8 cellular contexts compared by ENCODE assay signal in the genomic region with DNA sequence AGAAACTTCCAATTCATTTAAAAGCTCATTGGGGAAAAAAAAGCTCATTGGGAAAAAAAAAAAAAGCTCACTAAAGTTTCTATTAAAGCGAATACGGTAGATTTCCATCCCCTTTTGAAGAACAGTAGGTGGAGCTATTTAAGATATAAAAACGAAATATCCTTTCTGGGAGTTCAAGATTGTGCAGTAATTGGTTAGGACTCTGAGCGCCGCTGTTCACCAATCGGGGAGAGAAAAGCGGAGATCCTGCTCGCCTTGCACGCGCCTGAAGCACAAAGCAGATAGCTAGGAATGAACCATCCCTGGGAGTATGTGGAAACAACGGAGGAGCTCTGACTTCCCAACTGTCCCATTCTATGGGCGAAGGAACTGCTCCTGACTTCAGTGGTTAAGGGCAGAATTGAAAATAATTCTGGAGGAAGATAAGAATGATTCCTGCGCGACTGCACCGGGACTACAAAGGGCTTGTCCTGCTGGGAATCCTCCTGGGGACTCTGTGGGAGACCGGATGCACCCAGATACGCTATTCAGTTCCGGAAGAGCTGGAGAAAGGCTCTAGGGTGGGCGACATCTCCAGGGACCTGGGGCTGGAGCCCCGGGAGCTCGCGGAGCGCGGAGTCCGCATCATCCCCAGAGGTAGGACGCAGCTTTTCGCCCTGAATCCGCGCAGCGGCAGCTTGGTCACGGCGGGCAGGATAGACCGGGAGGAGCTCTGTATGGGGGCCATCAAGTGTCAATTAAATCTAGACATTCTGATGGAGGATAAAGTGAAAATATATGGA. TPM values are rescaled to one million over a fixed set of nuclear protein-coding genes. Genes with fewer than 3 reads are reported as not detected.
DNase-seq lines count a peak whose midpoint lies in the region; ATAC-seq and TF ChIP-seq lines count a peak whose summit lies in the region.

A gene (plus strand): TSS at position 176 of the 782 bp plus-strand sequence. CDS start 253 bp downstream, at position 429.

- H3K4me2 ChIP-seq in IMR-90 (ENCODE audit: low read depth, low read length), result peak within 1 kb of the TSS; percentile 33
- peak within 1 kb of the TSS; percentile 40 for H3K4me2 ChIP-seq in mammary epithelial cell (ENCODE audit: insufficient read depth, low read depth, low read length)
- H3K4me2 ChIP-seq in neural progenitor cell, result no peak within 1 kb of the TSS

- H3F3A ChIP-seq in neural progenitor cell (ENCODE audit: low read depth), result peaks cover 17% of the 10 kb centered on the region

- no peak within 1 kb of the TSS for H2AK5ac ChIP-seq in IMR-90 (ENCODE audit: low read depth, low read length)

- peaks cover 14 to 22% of the 10 kb centered on the region in 2 donors for H3K36me3 Mint-ChIP-seq in CD4-positive, alpha-beta memory T cell
- peaks cover 69% of the 10 kb centered on the region for H3K36me3 Mint-ChIP-seq in neural progenitor cell

- no peak within 1 kb of the TSS for H3K56ac ChIP-seq in IMR-90 (ENCODE audit: extremely low read depth, insufficient read depth, low read length)

- peak; percentile 75 for TF ChIP-seq RAD21 in IMR-90 (IDR thresholded peaks at IDR 0.05; ENCODE audit: low read length)

- H3K27me3 Mint-ChIP-seq in CD4-positive, alpha-beta memory T cell, result peaks cover 43 to 50% of the 10 kb centered on the region in 2 donors
- H3K27me3 Mint-ChIP-seq in neural progenitor cell (ENCODE audit: insufficient read depth, low read depth), result peaks cover 17% of the 10 kb centered on the region

- H3K9me3 Mint-ChIP-seq in CD4-positive, alpha-beta memory T cell, result peaks cover 0 to 75% (median 53%) of the 10 kb centered on the region in 8 donors
- peaks cover 82% of the 10 kb centered on the region for H3K9me3 Mint-ChIP-seq in neural progenitor cell

- POLR2A ChIA-PET in CD4-positive, alpha-beta memory T cell (lab: Charles Lee; ENCODE audit: partially characterized antibody), result no interaction called here
- POLR2A ChIA-PET in IMR-90 (lab: Charles Lee; ENCODE audit: unreplicated experiment), result no interaction called here

- H2BK5ac ChIP-seq in IMR-90 (ENCODE audit: low read depth, low read length, poor library complexity, severe bottlenecking), result peak within 1 kb of the TSS; percentile 27

- dilution Hi-C loops in IMR-90 (cut with HindIII; ENCODE audit: low sequenced_read_pairs, unreplicated experiment), result no loop called here
- dilution Hi-C loops in mammary epithelial cell (cut with HindIII; ENCODE audit: low sequenced_read_pairs), result no loop called here

- H2AFZ ChIP-seq in IMR-90 (replicated peaks; ENCODE audit: low read length, poor library complexity) (peak within 1 kb of the TSS; percentile 52), mammary epithelial cell (ENCODE audit: low read depth, low read length) (peak within 1 kb of the TSS; percentile 83), neural progenitor cell (replicated peaks) (no peak within 1 kb of the TSS)

- H3K23ac ChIP-seq in IMR-90 (ENCODE audit: low read depth, low read length), result no peak within 1 kb of the TSS

- TF ChIP-seq CTCF in IMR-90 (conservative IDR thresholded peaks at IDR 0.05; ENCODE audit: low read depth, low read length) (peak; percentile 71), mammary epithelial cell (conservative IDR thresholded peaks at IDR 0.05 in 1 of 2, IDR thresholded peaks at IDR 0.05 in 1 of 2; ENCODE audit: extremely low read depth in 1 of 2, insufficient read depth in 1 of 2, low read depth in 1 of 2, low read length in 2 of 2) (peak; percentile 58 to 65), lung (IDR thresholded peaks at IDR 0.05; ENCODE audit: control extremely low read depth, extremely low read depth) (peak; percentile 29), neural progenitor cell (IDR thresholded peaks at IDR 0.05) (no peak)

- no peaks in the 10 kb centered on the region for H3K36me3 ChIP-seq in CD4-positive, alpha-beta memory T cell (ENCODE audit: insufficient read depth, low read length)
- H3K36me3 ChIP-seq in IMR-90 (ENCODE audit: control insufficient read depth, insufficient read depth, low read length), result peaks cover 21% of the 10 kb centered on the region
- H3K36me3 ChIP-seq in mammary epithelial cell (ENCODE audit: insufficient read depth, low read length), result no peaks in the 10 kb centered on the region
- H3K36me3 ChIP-seq in lung (ENCODE audit: control insufficient read depth in 2 of 2, insufficient read depth in 2 of 2, low read length in 2 of 2), result no peaks in the 10 kb centered on the region
- H3K36me3 ChIP-seq in neural progenitor cell, result peaks cover 30% of the 10 kb centered on the region

- H3K4ac ChIP-seq in IMR-90 (ENCODE audit: low read depth, low read length), result peak within 1 kb of the TSS; percentile 40; the same call in 1 of the 2 replicates

- no peaks in the 10 kb centered on the region for H3K9me1 ChIP-seq in IMR-90 (ENCODE audit: insufficient read depth, low read length)

- H2BK20ac ChIP-seq in IMR-90 (ENCODE audit: low read depth, low read length), result no peak within 1 kb of the TSS

- H2AK9ac ChIP-seq in IMR-90 (replicated peaks; ENCODE audit: low read depth, low read length, poor library complexity), result peak within 1 kb of the TSS; percentile 31

- no peak for TF ChIP-seq POLR2A in IMR-90 (IDR thresholded peaks at IDR 0.05; ENCODE audit: low read depth, low read length)

- intact Hi-C loops in CD4-positive, alpha-beta memory T cell (cut with micrococcal nuclease), result no loop called here
- intact Hi-C loops in IMR-90 (cut with micrococcal nuclease) (loop anchor here (2.0 to 5.0 kb wide), 3 partner anchors 47 to 94 kb away; a partner anchor contains a TSS), mammary epithelial cell (cut with micrococcal nuclease) (loop anchor here (1.0 kb wide), 3 partner anchors 45 to 128 kb away; a partner anchor contains a TSS)

- in situ Hi-C loops in IMR-90 (cut with MboI; ENCODE audit: low sequenced_read_pairs) (no loop called here), mammary epithelial cell (cut with MboI; ENCODE audit: low sequenced_read_pairs in 2 of 2) (no loop called here)

- H3K27me3 ChIP-seq in CD4-positive, alpha-beta memory T cell (ENCODE audit: insufficient read depth, low read length), result peaks cover 14% of the 10 kb centered on the region
- H3K27me3 ChIP-seq in IMR-90 (ENCODE audit: control insufficient read depth, insufficient read depth, low read length), result no peaks in the 10 kb centered on the region
- no peaks in the 10 kb centered on the region for H3K27me3 ChIP-seq in mammary epithelial cell (ENCODE audit: insufficient read depth, low read length)
- no peaks in the 10 kb centered on the region for H3K27me3 ChIP-seq in lung (ENCODE audit: control insufficient read depth, insufficient read depth)
- H3K27me3 ChIP-seq in neural progenitor cell, result no peaks in the 10 kb centered on the region

- no peak for DNase-seq in CD4-positive, alpha-beta memory T cell
- DNase-seq in IMR-90, result peak; percentile 87
- DNase-seq in mammary epithelial cell, result peak; percentile 82
- DNase-seq in lung (ENCODE audit: low spot score), result no peak
- DNase-seq in neural progenitor cell (ENCODE audit: low spot score), result no peak
- no peak for DNase-seq in NCI-H2029 treated with DMSO at 0.1 percent for 48 hours (lab: John Stamatoyannopoulos, UW)

- H3K9me3 ChIP-seq in CD4-positive, alpha-beta memory T cell (ENCODE audit: control insufficient read depth in 1 of 2, low read length in 2 of 2), result peaks cover 0 to 5% of the 10 kb centered on the region in 2 donors
- H3K9me3 ChIP-seq in IMR-90 (ENCODE audit: control insufficient read depth, insufficient read depth, low read length), result peaks cover 41% of the 10 kb centered on the region; the same call in 1 of the 2 replicates
- peaks cover 44% of the 10 kb centered on the region for H3K9me3 ChIP-seq in mammary epithelial cell (replicated peaks; ENCODE audit: insufficient read depth, low read length)
- peaks cover 0 to 58% of the 10 kb centered on the region in 2 donors for H3K9me3 ChIP-seq in lung (ENCODE audit: control insufficient read depth in 2 of 2, insufficient read depth in 1 of 2, low read length in 1 of 2)
- H3K9me3 ChIP-seq in neural progenitor cell (ENCODE audit: low read depth), result peaks cover 40% of the 10 kb centered on the region

- H4K91ac ChIP-seq in IMR-90 (ENCODE audit: insufficient read depth, low read depth, low read length), result no peak within 1 kb of the TSS

- no peak within 1 kb of the TSS for H3K4me3 ChIP-seq in CD4-positive, alpha-beta memory T cell (ENCODE audit: low read length in 2 of 2)
- peak within 1 kb of the TSS; percentile 23 for H3K4me3 ChIP-seq in IMR-90 (ENCODE audit: insufficient read depth, low read depth, low read length)
- H3K4me3 ChIP-seq in mammary epithelial cell (replicated peaks in 1 of 3; ENCODE audit: insufficient read depth in 1 of 3, low read depth in 2 of 3, low read length in 3 of 3), result peak within 1 kb of the TSS in 2 of 3 experiments; percentile 3 to 17
- no peak within 1 kb of the TSS for H3K4me3 ChIP-seq in lung
- H3K4me3 ChIP-seq in neural progenitor cell, result no peak within 1 kb of the TSS

- H4K20me1 ChIP-seq in IMR-90 (ENCODE audit: insufficient read depth, low read length), result no peaks in the 10 kb centered on the region
- no peaks in the 10 kb centered on the region for H4K20me1 ChIP-seq in mammary epithelial cell (ENCODE audit: insufficient read depth, low read length)
- no peaks in the 10 kb centered on the region for H4K20me1 ChIP-seq in neural progenitor cell (ENCODE audit: low read depth)

- H3K79me1 ChIP-seq in IMR-90 (ENCODE audit: low read depth in 1 of 2, low read length in 2 of 2), result peaks cover 17 to 22% of the 10 kb centered on the region in 2 experiments; a peak in 3 of 4 replicates

- peak within 1 kb of the TSS in 1 of 2 experiments; percentile 42; a peak in 1 of 4 replicates for H4K8ac ChIP-seq in IMR-90 (ENCODE audit: low read depth in 2 of 2, low read length in 2 of 2)

- no peak within 1 kb of the TSS for H2BK15ac ChIP-seq in IMR-90 (ENCODE audit: low read depth, low read length)

- peak within 1 kb of the TSS; percentile 39 for H4K5ac ChIP-seq in IMR-90 (ENCODE audit: low read depth, low read length)

- CTCF ChIA-PET in CD4-positive, alpha-beta memory T cell (lab: Charles Lee; ENCODE audit: partially characterized antibody), result interaction anchor here (1.0 to 2.6 kb wide), 9 partner anchors 9 to 133 kb away, joined by 3 to 18 read pairs (median 4); a partner anchor contains a TSS
- CTCF ChIA-PET in IMR-90 (lab: Yijun Ruan, JAX), result interaction anchor here (0.6 to 1.7 kb wide), 6 partner anchors 9 to 127 kb away, joined by 3 to 6 read pairs (median 5); a partner anchor contains a TSS
- CTCF ChIA-PET in mammary epithelial cell (lab: Charles Lee; ENCODE audit: low non-redundant PET), result interaction anchor here (0.6 to 1.2 kb wide), 7 partner anchors 45 to 609 kb away, joined by 3 to 7 read pairs (median 5); a partner anchor contains a TSS

- H3K4me1 Mint-ChIP-seq in CD4-positive, alpha-beta memory T cell, result peaks cover 5 to 17% (median 6%) of the 10 kb centered on the region in 4 donors
- no peaks in the 10 kb centered on the region for H3K4me1 Mint-ChIP-seq in neural progenitor cell

- H3K4me3 Mint-ChIP-seq in CD4-positive, alpha-beta memory T cell, result peak within 1 kb of the TSS; percentile 40 to 86 (median 58)
- H3K4me3 Mint-ChIP-seq in neural progenitor cell, result no peak within 1 kb of the TSS

- no peaks in the 10 kb centered on the region for H3K4me1 ChIP-seq in CD4-positive, alpha-beta memory T cell (ENCODE audit: insufficient read depth, low read length)
- no peaks in the 10 kb centered on the region; the same call in 1 of the 2 replicates for H3K4me1 ChIP-seq in IMR-90 (ENCODE audit: control insufficient read depth, insufficient read depth, low read length)
- H3K4me1 ChIP-seq in mammary epithelial cell (ENCODE audit: insufficient read depth, low read length), result no peaks in the 10 kb centered on the region
- peaks cover 0 to 5% of the 10 kb centered on the region in 2 donors for H3K4me1 ChIP-seq in lung (ENCODE audit: control insufficient read depth in 2 of 2, insufficient read depth in 2 of 2, low read length in 2 of 2)
- no peaks in the 10 kb centered on the region for H3K4me1 ChIP-seq in neural progenitor cell

- no peak within 1 kb of the TSS for H2BK120ac ChIP-seq in IMR-90 (ENCODE audit: low read depth, low read length)

- BruUV-seq in IMR-90 (replicated peaks; lab: Mats Ljungman, UMichigan), result no TSS peak
- TSS peak; percentile 10 for BruUV-seq in mammary epithelial cell (replicated peaks; lab: Mats Ljungman, UMichigan)

- ATAC-seq in GM19467 (IDR thresholded peaks at IDR 0.05; ENCODE audit: unreplicated experiment) (peak; percentile 90), IMR-90 (ENCODE audit: low read depth) (peak; percentile 85), lung (ENCODE audit: insufficient read depth, low FRiP score) (no peak), SK-N-SH treated with all-trans-retinoic acid at 6 μM for 48 hours (no peak)

- 39% methylated on average over 23 of the region's 33 CpGs; no CpG with 5 or more reads in 1 of the 2 experiments for WGBS in IMR-90 (ENCODE audit: extremely low coverage in 2 of 2, insufficient read length in 1 of 2), 2 experiments
- WGBS in mammary epithelial cell (ENCODE audit: low coverage, missing lambda C conversion rate), result 12% methylated on average over 24 of the region's 33 CpGs
- WGBS in lung, 2 donors, result 11 to 13% methylated on average over 33 of the region's 33 CpGs

- no peak within 1 kb of the TSS for H3K27ac ChIP-seq in CD4-positive, alpha-beta memory T cell (ENCODE audit: low read depth, low read length)
- H3K27ac ChIP-seq in IMR-90 (ENCODE audit: insufficient read depth, low read length), result peak within 1 kb of the TSS; percentile 68
- H3K27ac ChIP-seq in mammary epithelial cell (ENCODE audit: insufficient read depth, low read depth, low read length), result no peak within 1 kb of the TSS
- no peak within 1 kb of the TSS for H3K27ac ChIP-seq in lung (ENCODE audit: low read depth in 1 of 2, low read length in 1 of 2)
- H3K27ac ChIP-seq in neural progenitor cell, result no peak within 1 kb of the TSS

- no peaks in the 10 kb centered on the region for H3K79me2 ChIP-seq in mammary epithelial cell (ENCODE audit: insufficient read depth, low read length)
- no peaks in the 10 kb centered on the region for H3K79me2 ChIP-seq in neural progenitor cell (ENCODE audit: low read depth)

- H3K14ac ChIP-seq in IMR-90 (replicated peaks; ENCODE audit: low read depth, low read length), result no peak within 1 kb of the TSS; the same call in 1 of the 2 replicates

- H3K18ac ChIP-seq in IMR-90 (ENCODE audit: low read depth, low read length), result no peak within 1 kb of the TSS

- H3K9ac ChIP-seq in IMR-90 (ENCODE audit: low read depth, low read length) (no peak within 1 kb of the TSS), mammary epithelial cell (ENCODE audit: insufficient read depth, low read length) (no peak within 1 kb of the TSS), neural progenitor cell (no peak within 1 kb of the TSS)

- peak within 1 kb of the TSS in 5 of 7 donors; percentile 41 to 81 (median 45) for H3K27ac Mint-ChIP-seq in CD4-positive, alpha-beta memory T cell
- no peak within 1 kb of the TSS for H3K27ac Mint-ChIP-seq in neural progenitor cell

RNA-seq across cellular contexts. Expression of the gene that starts here (rescaled TPM):
- total RNA-seq in CD4-positive, alpha-beta memory T cell, result under 1 TPM; 0.11 to 0.17 TPM
- not detected for polyA plus RNA-seq in CD4-positive, alpha-beta memory T cell
- total RNA-seq in IMR-90 (2012; rRNA removed) (8.8 and 9.7 TPM in 2 replicates), mammary epithelial cell (10 to 100 TPM in 1 of 2 donors, 1 to 10 TPM in 1; 3.2 to 24.5 TPM), lung (1 to 10 TPM; 5.6 to 7.9 TPM), neural progenitor cell (ENCODE audit: low replicate concordance) (0.79 and 2.2 TPM in 2 replicates)
- polyA plus RNA-seq in IMR-90 (2012; rRNA removed) (7.9 and 9.2 TPM in 2 replicates), mammary epithelial cell (1.1 TPM), lung (1 to 10 TPM; 1.2 to 1.6 TPM)
- 8.7 and 9.5 TPM in 2 replicates for polyA plus RNA-seq in IMR-90 (2012; cell fraction: cytosol; rRNA removed)
- polyA plus RNA-seq in IMR-90 (2012; cell fraction: nucleus; rRNA removed; ENCODE audit: low replicate concordance), result 5.9 and 6.2 TPM in 2 replicates
- 0.62 TPM for polyA minus RNA-seq in mammary epithelial cell

Comparison
In these comparisons a context has a peak if more than half of its experiments do, and no peak if none do; other contexts are left out.
1. DNase-seq: peak in IMR-90 (single experiment) and mammary epithelial cell (single experiment); none in CD4-positive, alpha-beta memory T cell (0 of 5), lung (single experiment), neural progenitor cell (single experiment) and NCI-H2029 treated with DMSO at 0.1 percent for 48 hours (single experiment).
2. H3K4me3 ChIP-seq: peak in IMR-90 (single experiment) and mammary epithelial cell (2 of 3); none in CD4-positive, alpha-beta memory T cell (0 of 2), lung (single experiment) and neural progenitor cell (single experiment).
3. ATAC-seq: peak in GM19467 (single experiment) and IMR-90 (single experiment); none in lung (single experiment) and SK-N-SH treated with all-trans-retinoic acid at 6 μM for 48 hours (single experiment).